In the genomic region with DNA sequence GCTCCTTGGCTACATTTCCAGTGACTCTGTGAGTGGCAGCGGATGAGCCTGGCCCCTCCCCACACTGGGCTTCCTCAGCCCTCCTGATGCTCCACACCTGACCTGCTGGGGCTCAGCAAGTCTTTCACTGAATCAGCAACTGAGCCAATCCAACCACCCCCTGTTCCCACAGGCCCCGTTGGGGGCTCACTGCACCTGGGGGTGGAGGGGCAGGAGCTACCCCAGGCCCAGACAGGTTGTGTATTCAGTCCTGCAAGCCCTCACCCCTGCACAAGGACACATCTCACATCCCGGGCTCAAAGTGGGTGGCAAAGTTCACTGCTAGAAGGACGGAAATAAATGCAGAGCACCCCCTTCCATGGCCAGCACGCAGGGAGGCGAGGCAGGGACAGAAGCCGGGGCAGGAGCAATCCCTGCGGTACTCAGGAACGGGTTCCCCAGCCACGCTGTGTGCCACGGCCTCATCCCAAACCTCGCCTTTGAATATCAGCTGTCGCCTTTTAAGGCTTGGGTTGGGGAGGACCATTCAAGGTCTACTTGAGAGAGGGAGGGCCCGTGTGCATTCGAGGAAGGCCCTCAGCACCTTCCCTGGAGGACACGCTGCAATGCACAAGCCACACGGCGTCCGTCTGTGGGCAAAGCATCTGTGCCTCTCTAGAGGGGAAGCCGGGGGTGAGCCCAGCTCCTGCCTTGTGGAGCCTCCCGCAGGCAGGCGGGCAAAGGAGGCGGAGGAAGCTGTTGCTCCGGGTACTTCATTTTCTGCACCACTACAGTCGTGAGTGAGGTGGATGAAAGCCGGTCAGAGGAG, we compare ENCODE assay signal across 13 cellular contexts.
DNase-seq lines count a peak whose midpoint lies in the region; ATAC-seq and TF ChIP-seq lines count a peak whose summit lies in the region.
"Had no signal": no experiment of that assay in that cellular context is flagged by ENCODE, and none has a peak within 500 bp of the region (broad histone marks: within the 10 kb centered on the region; RNA-seq: fewer than 3 reads in every experiment).

No MANE protein-coding gene starts in this region.

- WGBS in right cardiac atrium, result 95% methylated on average over 26 of the region's 26 CpGs

- no peak for TF ChIP-seq CTCF in A673 (conservative IDR thresholded peaks at IDR 0.05; ENCODE audit: low read depth, low read length)

- H3K27me3 ChIP-seq in right cardiac atrium (ENCODE audit: control insufficient read depth, insufficient read depth) (no peaks in the 10 kb centered on the region), A673 (replicated peaks; ENCODE audit: insufficient read depth, low read depth, low read length, poor library complexity) (no peaks in the 10 kb centered on the region)

- no TSS peak for BruUV-seq in A673 (replicated peaks; lab: Mats Ljungman, UMichigan)

- H3K4me1 ChIP-seq in right cardiac atrium (ENCODE audit: control insufficient read depth, insufficient read depth, low read length) (peaks cover 4% of the 10 kb centered on the region), A673 (ENCODE audit: insufficient read depth, low read length, poor library complexity, severe bottlenecking) (no peaks in the 10 kb centered on the region)

- H3K4me3 Mint-ChIP-seq in IgD-negative memory B cell, result peak overlapping the region in 3 of 4 donors; percentile 52 to 58 (median 57)
- peak overlapping the region; percentile 11 for H3K4me3 Mint-ChIP-seq in memory B cell
- H3K4me3 Mint-ChIP-seq: CD8-positive, alpha-beta T cell had no signal

- H3K36me3 Mint-ChIP-seq in IgD-negative memory B cell (peaks cover 5% of the 10 kb centered on the region), memory B cell (peaks cover 9% of the 10 kb centered on the region)
- H3K36me3 Mint-ChIP-seq: CD8-positive, alpha-beta T cell had no signal

- no peak overlapping the region for H3K4me3 ChIP-seq in right cardiac atrium (ENCODE audit: low read length)
- H3K4me3 ChIP-seq in A673 (ENCODE audit: low read depth, low read length, poor library complexity, severe bottlenecking), result no peak overlapping the region

- ATAC-seq in right cardiac atrium (no peak), memory B cell (ENCODE audit: low read depth) (peak; percentile 20), GM18907 (IDR thresholded peaks at IDR 0.05; ENCODE audit: unreplicated experiment) (no peak), GM21737 (IDR thresholded peaks at IDR 0.05; ENCODE audit: unreplicated experiment) (no peak)
- ATAC-seq: CD8-positive, alpha-beta T cell had no signal

- intact Hi-C loops in right cardiac atrium (cut with DNase I) (no loop called here), cardiac septum (cut with DNase I) (no loop called here), A673 (cut with micrococcal nuclease; ENCODE audit: unreplicated experiment) (no loop called here)

- H3K4me1 Mint-ChIP-seq in IgD-negative memory B cell, result peaks cover 11 to 25% (median 13%) of the 10 kb centered on the region in 3 donors
- peaks cover 30% of the 10 kb centered on the region for H3K4me1 Mint-ChIP-seq in memory B cell

- H3K9me3 Mint-ChIP-seq in IgD-negative memory B cell (peaks cover 0 to 2% (median 0%) of the 10 kb centered on the region in 3 donors), memory B cell (no peaks in the 10 kb centered on the region)
- H3K9me3 Mint-ChIP-seq: CD8-positive, alpha-beta T cell had no signal

- no peak overlapping the region for H3K27ac ChIP-seq in right cardiac atrium (ENCODE audit: low read length)
- H3K27ac ChIP-seq in A673 (ENCODE audit: low read depth, low read length, poor library complexity, severe bottlenecking), result no peak overlapping the region

- CTCF ChIA-PET in A673 (lab: Charles Lee), result no interaction called here

- no peaks in the 10 kb centered on the region for H3K36me3 ChIP-seq in A673 (ENCODE audit: insufficient read depth, low read length, poor library complexity, severe bottlenecking)

- DNase-seq in right cardiac atrium (peak in 2 of 3 donors; percentile 12 to 42), cardiac septum (ENCODE audit: low spot score) (no peak), memory B cell (ENCODE audit: low spot score in 2 of 2) (no peak), A673 (ENCODE audit: low spot score) (no peak)
- DNase-seq in stimulated activated CD4-positive, alpha-beta T cell treated with anti-CD3 and anti-CD28 coated beads, Interleukin-4, amount 100 ng/mL, for 4 hours, result no peak
- DNase-seq: Calu3, NCI-H187, NCI-H2107, NCI-H524 had no signal

- H3K27me3 Mint-ChIP-seq in IgD-negative memory B cell, result no peaks in the 10 kb centered on the region
- H3K27me3 Mint-ChIP-seq in memory B cell, result no peaks in the 10 kb centered on the region

- H3K9me3 ChIP-seq in right cardiac atrium (ENCODE audit: control insufficient read depth, low read length) (no peaks in the 10 kb centered on the region), A673 (ENCODE audit: low read depth, low read length, poor library complexity, severe bottlenecking) (no peaks in the 10 kb centered on the region)

- H3K27ac Mint-ChIP-seq in IgD-negative memory B cell (peak overlapping the region in 1 of 3 donors; percentile 90), memory B cell (peak overlapping the region; percentile 95)
- H3K27ac Mint-ChIP-seq: CD8-positive, alpha-beta T cell had no signal

- POLR2A ChIA-PET in A673 (lab: Charles Lee; ENCODE audit: low non-redundant PET), result no interaction called here

Comparison
In these comparisons a context has a peak if more than half of its experiments do, and no peak if none do; other contexts are left out.
1. DNase-seq: peak in right cardiac atrium (2 of 3); none in cardiac septum (single experiment), memory B cell (0 of 2), A673 (single experiment) and stimulated activated CD4-positive, alpha-beta T cell treated with anti-CD3 and anti-CD28 coated beads, Interleukin-4, amount 100 ng/mL, for 4 hours (0 of 2).